5 cellular contexts compared by ENCODE assay signal in genomic region chr12:46935448-46935847, GRCh38.
"Had no signal": no experiment of that assay in that cellular context is flagged by ENCODE, and none has a peak within 500 bp of the region (broad histone marks: within the 10 kb centered on the region; RNA-seq: fewer than 3 reads in every experiment).

No MANE protein-coding gene starts in this region.

- DNase-seq: KBM-7, KG1 had no signal

- FAIRE-seq: K562 had no signal

- H3K4me2 ChIP-seq: KMS-11 had no signal

- ATAC-seq: K562 had no signal

- H3K27ac ChIP-seq: HL-60, KMS-11 had no signal

- H3K4me3 ChIP-seq: K562 had no signal

- H3K9ac ChIP-seq: KMS-11 had no signal
